1 cellular context compared by ENCODE assay signal in genomic region chr9:33651125-33651524, GRCh38.
TF ChIP-seq lines count a peak whose summit lies in the region.

No MANE protein-coding gene starts in this region.

TF ChIP-seq in GM23338, 12 proteins besides CTCF, POLR2A, EP300 and RAD21 (continued from another document):
- TF ChIP-seq ZNF462 (CRISPR knock-in tag; IDR thresholded peaks at IDR 0.05) = no peak
- TF ChIP-seq, protein P1, sequence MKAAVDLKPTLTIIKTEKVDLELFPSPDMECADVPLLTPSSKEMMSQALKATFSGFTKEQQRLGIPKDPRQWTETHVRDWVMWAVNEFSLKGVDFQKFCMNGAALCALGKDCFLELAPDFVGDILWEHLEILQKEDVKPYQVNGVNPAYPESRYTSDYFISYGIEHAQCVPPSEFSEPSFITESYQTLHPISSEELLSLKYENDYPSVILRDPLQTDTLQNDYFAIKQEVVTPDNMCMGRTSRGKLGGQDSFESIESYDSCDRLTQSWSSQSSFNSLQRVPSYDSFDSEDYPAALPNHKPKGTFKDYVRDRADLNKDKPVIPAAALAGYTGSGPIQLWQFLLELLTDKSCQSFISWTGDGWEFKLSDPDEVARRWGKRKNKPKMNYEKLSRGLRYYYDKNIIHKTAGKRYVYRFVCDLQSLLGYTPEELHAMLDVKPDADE (IDR thresholded peaks at IDR 0.05) = no peak
